ENCODE assay signal across 21 cellular contexts in genomic region chr1:53140451-53140850, GRCh38. TPM values are rescaled to one million over a fixed set of nuclear protein-coding genes. Genes with fewer than 3 reads are reported as not detected.
DNase-seq lines count a peak whose midpoint lies in the region; ATAC-seq, FAIRE-seq and TF ChIP-seq lines count a peak whose summit lies in the region.
"Had no signal": no experiment of that assay in that cellular context is flagged by ENCODE, and none has a peak within 500 bp of the region (broad histone marks: within the 10 kb centered on the region; RNA-seq: fewer than 3 reads in every experiment).

No MANE protein-coding gene starts in this region.

- TF ChIP-seq RAD21 in HepG2 (CRISPR knock-in tag; IDR thresholded peaks at IDR 0.05): no peak

- WGBS in HepG2 (ENCODE audit: low lambda C conversion rate): 38% methylated on average over 3 of the region's 3 CpGs
- 74% methylated on average over 3 of the region's 3 CpGs for WGBS in right lobe of liver (ENCODE audit: insufficient coverage, low coverage, low lambda C conversion rate, missing lambda C conversion rate)
- 74% methylated on average over 3 of the region's 3 CpGs for WGBS in esophagus muscularis mucosa

- peaks cover 15 to 26% of the 10 kb centered on the region in 2 donors for H3K4me1 Mint-ChIP-seq in immature natural killer cell
- H3K4me1 Mint-ChIP-seq in activated CD4-positive, alpha-beta memory T cell treated with anti-CD3 and anti-CD28 coated beads for 36 hours (ENCODE audit: low read depth): no peaks in the 10 kb centered on the region
- H3K4me1 Mint-ChIP-seq: activated CD4-positive, alpha-beta T cell treated with anti-CD3 and anti-CD28 coated beads for 36 hours; activated naive CD8-positive, alpha-beta T cell treated with anti-CD3 and anti-CD28 coated beads for 36 hours had no signal

- TF ChIP-seq POLR2A in HepG2 (IDR thresholded peaks at IDR 0.05; ENCODE audit: insufficient read depth in 1 of 2, low read depth in 2 of 2, low read length in 2 of 2) (no peak), right lobe of liver (IDR thresholded peaks at IDR 0.05) (no peak), esophagus muscularis mucosa (IDR thresholded peaks at IDR 0.05; ENCODE audit: low read depth) (no peak)

- H3K4me2 ChIP-seq in HepG2 (ENCODE audit: low read depth, low read length) (no peak overlapping the region), osteoblast (ENCODE audit: insufficient read depth, low read length) (no peak overlapping the region)

- H3K27ac ChIP-seq in HepG2 (ENCODE audit: extremely low read length, insufficient read depth, low read length): no peak overlapping the region
- H3K27ac ChIP-seq in right lobe of liver: no peak overlapping the region
- H3K27ac ChIP-seq in esophagus muscularis mucosa (replicated peaks in 1 of 4): peak overlapping the region; percentile 23 to 43 (median 41)
- H3K27ac ChIP-seq in osteoblast (ENCODE audit: low read depth, low read length): peak overlapping the region; percentile 21
- H3K27ac ChIP-seq in SJCRH30: no peak overlapping the region

- no peak for TF ChIP-seq EP300 in HepG2 (IDR thresholded peaks at IDR 0.05; ENCODE audit: low read depth in 2 of 2, low read length in 2 of 2)
- no peak for TF ChIP-seq EP300 in HepG2 (CRISPR knock-in tag; IDR thresholded peaks at IDR 0.05; ENCODE audit: borderline replicate concordance)
- TF ChIP-seq EP300 in esophagus muscularis mucosa (IDR thresholded peaks at IDR 0.05): no peak

- no TSS peak for BruUV-seq in HepG2 (replicated peaks; lab: Mats Ljungman, UMichigan)

- no peak overlapping the region for H3K9ac ChIP-seq in HepG2 (ENCODE audit: insufficient read depth, low read depth, low read length)

- no peak overlapping the region for H2AFZ ChIP-seq in HepG2 (ENCODE audit: low read length)
- no peak overlapping the region for H2AFZ ChIP-seq in osteoblast (ENCODE audit: low read length)

- no peak for ATAC-seq in HepG2
- no peak for ATAC-seq in right lobe of liver
- ATAC-seq: activated CD4-positive, alpha-beta T cell treated with anti-CD3 and anti-CD28 coated beads for 36 hours; GM12878; naive thymus-derived CD4-positive, alpha-beta T cell had no signal

- CTCF ChIA-PET in HepG2 (lab: Yijun Ruan, JAX; ENCODE audit: low intra/inter-chr PET ratio, low total read pairs): no interaction called here
- CTCF ChIA-PET in activated CD4-positive, alpha-beta memory T cell treated with anti-CD3 and anti-CD28 coated beads for 36 hours (lab: Charles Lee): no interaction called here

- H3K4me1 ChIP-seq in HepG2 (ENCODE audit: insufficient read depth, low read length): peaks cover 69% of the 10 kb centered on the region
- H3K4me1 ChIP-seq in right lobe of liver: peaks cover 0 to 7% (median 3%) of the 10 kb centered on the region in 4 donors
- H3K4me1 ChIP-seq in esophagus muscularis mucosa: peaks cover 5 to 23% (median 19%) of the 10 kb centered on the region in 4 donors
- peaks cover 8% of the 10 kb centered on the region for H3K4me1 ChIP-seq in osteoblast (ENCODE audit: insufficient read depth, low read length)
- peaks cover 3% of the 10 kb centered on the region for H3K4me1 ChIP-seq in SJCRH30

- H3K79me2 ChIP-seq in HepG2 (ENCODE audit: insufficient read depth, low read length) (no peaks in the 10 kb centered on the region), osteoblast (ENCODE audit: insufficient read depth, low read length) (no peaks in the 10 kb centered on the region)

- DNase-seq in HepG2 (ENCODE audit: low spot score) (no peak), right lobe of liver (no peak), esophagus muscularis mucosa (ENCODE audit: extremely low spot score) (peak; percentile 70), osteoblast (ENCODE audit: insufficient read length, low spot score, missing footprints) (peak; percentile 4), immature natural killer cell (no peak), NCI-H774 (lab: John Stamatoyannopoulos, UW) (no peak), SJCRH30 (no peak)
- no peak for DNase-seq in activated CD4-positive, alpha-beta memory T cell treated with anti-CD3 and anti-CD28 coated beads for 36 hours
- DNase-seq: activated CD4-positive, alpha-beta T cell treated with anti-CD3 and anti-CD28 coated beads for 36 hours; activated naive CD8-positive, alpha-beta T cell treated with anti-CD3 and anti-CD28 coated beads for 36 hours; CD4-positive, alpha-beta T cell; naive thymus-derived CD4-positive, alpha-beta T cell; NCI-H1436 treated with DMSO at 0.1 percent for 48 hours; NCI-H226; RPMI8226; small intestine; stimulated activated CD4-positive, alpha-beta T cell treated with anti-CD3 and anti-CD28 coated beads, Interleukin-4, amount 100 ng/mL, for 4 hours had no signal

- POLR2A ChIA-PET in HepG2 (lab: Yijun Ruan, JAX): interaction anchor here (1.1 kb wide), 1 partner anchor 51 kb away, joined by 3 read pairs; no protein-coding TSS in a partner anchor
- POLR2A ChIA-PET in activated CD4-positive, alpha-beta memory T cell treated with anti-CD3 and anti-CD28 coated beads for 36 hours (lab: Charles Lee): no interaction called here

- in situ Hi-C loops in HepG2 (cut with HindIII; ENCODE audit: extremely low pct_ligation_motif_present, low pct_unique_long_range_greater_than_20kb): no loop called here

- H3K27me3 ChIP-seq in HepG2 (ENCODE audit: control insufficient read depth in 1 of 2, insufficient read depth in 2 of 2, low read length in 2 of 2): peaks cover 0 to 2% of the 10 kb centered on the region in 2 experiments; a peak in 1 of 5 replicates
- H3K27me3 ChIP-seq in right lobe of liver: no peaks in the 10 kb centered on the region
- no peaks in the 10 kb centered on the region for H3K27me3 ChIP-seq in esophagus muscularis mucosa
- H3K27me3 ChIP-seq in osteoblast (ENCODE audit: insufficient read depth, low read length): no peaks in the 10 kb centered on the region
- H3K27me3 ChIP-seq in SJCRH30: no peaks in the 10 kb centered on the region

- H3K4me3 Mint-ChIP-seq in immature natural killer cell: no peak overlapping the region
- no peak overlapping the region for H3K4me3 Mint-ChIP-seq in activated CD4-positive, alpha-beta memory T cell treated with anti-CD3 and anti-CD28 coated beads for 36 hours
- H3K4me3 Mint-ChIP-seq: activated CD4-positive, alpha-beta T cell treated with anti-CD3 and anti-CD28 coated beads for 36 hours; activated naive CD8-positive, alpha-beta T cell treated with anti-CD3 and anti-CD28 coated beads for 36 hours; CD4-positive, alpha-beta T cell; naive thymus-derived CD4-positive, alpha-beta T cell had no signal

- peaks cover 4 to 10% (median 6%) of the 10 kb centered on the region in 3 donors for H3K36me3 Mint-ChIP-seq in immature natural killer cell
- no peaks in the 10 kb centered on the region for H3K36me3 Mint-ChIP-seq in activated CD4-positive, alpha-beta memory T cell treated with anti-CD3 and anti-CD28 coated beads for 36 hours

- no peak overlapping the region for H3K4me3 ChIP-seq in HepG2 (replicated peaks in 1 of 3; ENCODE audit: insufficient read depth in 1 of 3, low read depth in 2 of 3, low read length in 3 of 3)
- no peak overlapping the region for H3K4me3 ChIP-seq in right lobe of liver
- no peak overlapping the region for H3K4me3 ChIP-seq in esophagus muscularis mucosa
- H3K4me3 ChIP-seq in osteoblast (ENCODE audit: insufficient read depth, low read length): no peak overlapping the region
- no peak overlapping the region for H3K4me3 ChIP-seq in SJCRH30
- H3K4me3 ChIP-seq: GM12878, lung had no signal

- peak overlapping the region in 1 of 6 donors; percentile 10 for H3K27ac Mint-ChIP-seq in immature natural killer cell
- H3K27ac Mint-ChIP-seq in activated CD4-positive, alpha-beta memory T cell treated with anti-CD3 and anti-CD28 coated beads for 36 hours: no peak overlapping the region
- H3K27ac Mint-ChIP-seq: activated CD4-positive, alpha-beta T cell treated with anti-CD3 and anti-CD28 coated beads for 36 hours; activated naive CD8-positive, alpha-beta T cell treated with anti-CD3 and anti-CD28 coated beads for 36 hours; CD4-positive, alpha-beta T cell; naive thymus-derived CD4-positive, alpha-beta T cell had no signal

- no peak for FAIRE-seq in HepG2 (lab: Jason Lieb, UNC)
- FAIRE-seq: GM12878, H54, small intestine had no signal

- H3K9me3 ChIP-seq in HepG2 (ENCODE audit: low read length) (peaks cover 7% of the 10 kb centered on the region), right lobe of liver (no peaks in the 10 kb centered on the region), esophagus muscularis mucosa (peaks cover 0 to 6% (median 0%) of the 10 kb centered on the region in 4 donors), osteoblast (ENCODE audit: low read depth, low read length) (peaks cover 2% of the 10 kb centered on the region), SJCRH30 (replicated peaks) (peaks cover 8% of the 10 kb centered on the region)

- no peak for TF ChIP-seq CTCF in HepG2 (CRISPR knock-in tag; IDR thresholded peaks at IDR 0.05)
- no peak for TF ChIP-seq CTCF in right lobe of liver (IDR thresholded peaks at IDR 0.05)
- no peak for TF ChIP-seq CTCF in esophagus muscularis mucosa (IDR thresholded peaks at IDR 0.05)
- TF ChIP-seq CTCF in osteoblast (IDR thresholded peaks at IDR 0.05; ENCODE audit: extremely low read depth, low read depth, low read length): no peak

- intact Hi-C loops in HepG2 (cut with micrococcal nuclease; ENCODE audit: unreplicated experiment) (loop anchor here (10.0 kb wide), 1 partner anchor 586 kb away; the partner anchor contains the start of gene TUT4), right lobe of liver (cut with DNase I) (no loop called here), esophagus muscularis mucosa (cut with DNase I) (no loop called here)
- intact Hi-C loops in activated CD4-positive, alpha-beta memory T cell treated with anti-CD3 and anti-CD28 coated beads for 36 hours (cut with micrococcal nuclease): no loop called here

- peaks cover 5 to 10% (median 7%) of the 10 kb centered on the region in 3 donors for H3K27me3 Mint-ChIP-seq in immature natural killer cell (ENCODE audit: low read depth in 3 of 3)
- no peaks in the 10 kb centered on the region for H3K27me3 Mint-ChIP-seq in activated CD4-positive, alpha-beta memory T cell treated with anti-CD3 and anti-CD28 coated beads for 36 hours
- H3K27me3 Mint-ChIP-seq: activated CD4-positive, alpha-beta T cell treated with anti-CD3 and anti-CD28 coated beads for 36 hours; activated naive CD8-positive, alpha-beta T cell treated with anti-CD3 and anti-CD28 coated beads for 36 hours; CD4-positive, alpha-beta T cell had no signal

- H3K36me3 ChIP-seq in HepG2 (replicated peaks in 1 of 2; ENCODE audit: control insufficient read depth in 1 of 2, insufficient read depth in 2 of 2, low read length in 2 of 2) (no peaks in the 10 kb centered on the region), right lobe of liver (no peaks in the 10 kb centered on the region), esophagus muscularis mucosa (no peaks in the 10 kb centered on the region), osteoblast (ENCODE audit: insufficient read depth, low read length) (no peaks in the 10 kb centered on the region), SJCRH30 (no peaks in the 10 kb centered on the region)

- peaks cover 0 to 12% (median 5%) of the 10 kb centered on the region in 6 donors for H3K9me3 Mint-ChIP-seq in immature natural killer cell
- peaks cover 9% of the 10 kb centered on the region for H3K9me3 Mint-ChIP-seq in activated CD4-positive, alpha-beta memory T cell treated with anti-CD3 and anti-CD28 coated beads for 36 hours

- H4K20me1 ChIP-seq in HepG2 (ENCODE audit: insufficient read depth, low read length): no peaks in the 10 kb centered on the region
- H4K20me1 ChIP-seq in osteoblast (ENCODE audit: insufficient read depth, low read length): no peaks in the 10 kb centered on the region

RNA-seq across cellular contexts. Expression of gene SLC1A7, which starts 2.0 kb away (rescaled TPM):
- total RNA-seq in HepG2 (2016; rRNA removed; fragmentation: Illumina TruSeq; extraction: Trizol) (0.04 TPM in 1 of 2 replicates, not detected in the other), right lobe of liver (1 to 10 TPM in 1 of 6 experiments, under 1 TPM in 5; 0.31 to 1.3 (median 0.61) TPM), esophagus muscularis mucosa (1 to 10 TPM in 1 of 4 donors, under 1 TPM in 3; 0.45 to 3.7 (median 0.84) TPM), osteoblast (under 0.01 and 0.36 TPM in 2 replicates)
- total RNA-seq in HepG2 (2016; cell fraction: cytosol; rRNA removed; fragmentation: Illumina TruSeq; extraction: Trizol; ENCODE audit: low read depth): 0.10 TPM in 1 of 2 replicates, not detected in the other
- total RNA-seq in HepG2 (2016; cell fraction: insoluble cytoplasmic fraction; rRNA removed; fragmentation: Illumina TruSeq; extraction: Trizol): 0.10 TPM in 1 of 2 replicates, not detected in the other
- not detected in 2 replicates for total RNA-seq in HepG2 (2016; cell fraction: membrane; rRNA removed; fragmentation: Illumina TruSeq; extraction: Trizol)
- total RNA-seq in HepG2 (2016; cell fraction: nucleus; rRNA removed; fragmentation: Illumina TruSeq; extraction: Trizol): not detected in 2 replicates
- polyA plus RNA-seq in HepG2 (2011; rRNA removed) (2.0 and 4.8 TPM in 2 replicates), immature natural killer cell (1 to 10 TPM; 2.1 to 6.4 (median 4.8) TPM)
- polyA plus RNA-seq in HepG2 (2011; cell fraction: cytosol; rRNA removed): 1.7 and 1.9 TPM in 2 replicates
- polyA plus RNA-seq in HepG2 (2011; cell fraction: nucleus; rRNA removed): 10.0 and 14.8 TPM in 2 replicates
- polyA plus RNA-seq in HepG2 (2012): 8.9 and 11.0 TPM in 2 replicates
- polyA plus RNA-seq in HepG2 (2016; cell fraction: cytosol; fragmentation: Illumina TruSeq; extraction: Trizol; ENCODE audit: low read depth): not detected in 2 replicates
- polyA plus RNA-seq in HepG2 (2016; cell fraction: insoluble cytoplasmic fraction; fragmentation: Illumina TruSeq; extraction: Trizol; ENCODE audit: low read depth): not detected in 2 replicates
- 0.07 TPM in 1 of 2 replicates, not detected in the other for polyA plus RNA-seq in HepG2 (2016; cell fraction: membrane; fragmentation: Illumina TruSeq; extraction: Trizol; ENCODE audit: low read depth)
- polyA plus RNA-seq in HepG2 (2016; cell fraction: nucleus; fragmentation: Illumina TruSeq; extraction: Trizol; ENCODE audit: insufficient read depth, low read depth): not detected in 2 replicates
- polyA minus RNA-seq in HepG2 (2011; rRNA and poly(A)+ RNA removed; ENCODE audit: low replicate concordance): 2.1 TPM in 1 of 2 replicates, not detected in the other
- 0.70 and 0.99 TPM in 2 replicates for polyA minus RNA-seq in HepG2 (2011; cell fraction: cytosol; rRNA and poly(A)+ RNA removed)
- polyA minus RNA-seq in HepG2 (2011; cell fraction: nucleus; rRNA and poly(A)+ RNA removed): 0.77 and 2.1 TPM in 2 replicates
- not detected for total RNA-seq in activated CD4-positive, alpha-beta memory T cell treated with anti-CD3 and anti-CD28 coated beads for 36 hours
- 0.04 TPM in 1 of 2 replicates, not detected in the other for total RNA-seq in SJCRH30 (2014; rRNA removed; shearing (Covaris generic))
- total RNA-seq: activated CD4-positive, alpha-beta T cell treated with anti-CD3 and anti-CD28 coated beads for 36 hours; activated naive CD8-positive, alpha-beta T cell treated with anti-CD3 and anti-CD28 coated beads for 36 hours; CD4-positive, alpha-beta T cell; epithelial cell of proximal tubule; GM12878 had no signal
- polyA plus RNA-seq: GM12878; naive thymus-derived CD4-positive, alpha-beta T cell had no signal

RNA-seq across cellular contexts. Expression of gene CPT2, which starts 56.2 kb away (rescaled TPM):
- 14.1 and 14.6 TPM in 2 replicates for total RNA-seq in HepG2 (2016; rRNA removed; fragmentation: Illumina TruSeq; extraction: Trizol)
- total RNA-seq in HepG2 (2016; cell fraction: cytosol; rRNA removed; fragmentation: Illumina TruSeq; extraction: Trizol; ENCODE audit: low read depth): 1.1 and 1.2 TPM in 2 replicates
- total RNA-seq in HepG2 (2016; cell fraction: insoluble cytoplasmic fraction; rRNA removed; fragmentation: Illumina TruSeq; extraction: Trizol): 13.1 and 14.0 TPM in 2 replicates
- total RNA-seq in HepG2 (2016; cell fraction: membrane; rRNA removed; fragmentation: Illumina TruSeq; extraction: Trizol): 3.0 and 3.7 TPM in 2 replicates
- total RNA-seq in HepG2 (2016; cell fraction: nucleus; rRNA removed; fragmentation: Illumina TruSeq; extraction: Trizol): 6.2 and 7.9 TPM in 2 replicates
- 12.6 and 16.0 TPM in 2 replicates for polyA plus RNA-seq in HepG2 (2011; rRNA removed)
- polyA plus RNA-seq in HepG2 (2011; cell fraction: cytosol; rRNA removed): 12.6 and 14.8 TPM in 2 replicates
- 5.6 and 7.7 TPM in 2 replicates for polyA plus RNA-seq in HepG2 (2011; cell fraction: nucleus; rRNA removed)
- 9.1 and 13.6 TPM in 2 replicates for polyA plus RNA-seq in HepG2 (2012)
- 1.0 and 1.2 TPM in 2 replicates for polyA plus RNA-seq in HepG2 (2016; cell fraction: cytosol; fragmentation: Illumina TruSeq; extraction: Trizol; ENCODE audit: low read depth)
- 15.4 and 15.6 TPM in 2 replicates for polyA plus RNA-seq in HepG2 (2016; cell fraction: insoluble cytoplasmic fraction; fragmentation: Illumina TruSeq; extraction: Trizol; ENCODE audit: low read depth)
- polyA plus RNA-seq in HepG2 (2016; cell fraction: membrane; fragmentation: Illumina TruSeq; extraction: Trizol; ENCODE audit: low read depth): 1.8 and 2.2 TPM in 2 replicates
- polyA plus RNA-seq in HepG2 (2016; cell fraction: nucleus; fragmentation: Illumina TruSeq; extraction: Trizol; ENCODE audit: insufficient read depth, low read depth): 9.0 and 10.7 TPM in 2 replicates
- 13.9 and 25.3 TPM in 2 replicates for polyA minus RNA-seq in HepG2 (2011; rRNA and poly(A)+ RNA removed; ENCODE audit: low replicate concordance)
- 8.6 and 11.3 TPM in 2 replicates for polyA minus RNA-seq in HepG2 (2011; cell fraction: cytosol; rRNA and poly(A)+ RNA removed)
- 7.3 and 12.7 TPM in 2 replicates for polyA minus RNA-seq in HepG2 (2011; cell fraction: nucleus; rRNA and poly(A)+ RNA removed)
- 100 to 1,000 TPM in 2 of 6 experiments, 10 to 100 TPM in 4; 37.6 to 108 (median 81.6) TPM for total RNA-seq in right lobe of liver
- 10 to 100 TPM; 11.4 to 19.1 (median 16.0) TPM for total RNA-seq in esophagus muscularis mucosa
- 20.6 and 24.2 TPM in 2 replicates for total RNA-seq in osteoblast
- 10 to 100 TPM; 11.6 to 21.8 (median 20.7) TPM for polyA plus RNA-seq in immature natural killer cell
- 10 to 100 TPM; 19.6 to 20.7 TPM for total RNA-seq in activated CD4-positive, alpha-beta memory T cell treated with anti-CD3 and anti-CD28 coated beads for 36 hours
- total RNA-seq in SJCRH30 (2014; rRNA removed; shearing (Covaris generic)): 19.0 and 20.0 TPM in 2 replicates

Comparison
In these comparisons a context has a peak if more than half of its experiments do, and no peak if none do; other contexts are left out.
1. DNase-seq: peak in esophagus muscularis mucosa (single experiment) and osteoblast (single experiment); none in HepG2 (single experiment), right lobe of liver (0 of 3), immature natural killer cell (0 of 3), activated CD4-positive, alpha-beta memory T cell treated with anti-CD3 and anti-CD28 coated beads for 36 hours (single experiment), NCI-H774 (single experiment) and SJCRH30 (0 of 2).
2. H3K27ac ChIP-seq: peak in esophagus muscularis mucosa (4 of 4) and osteoblast (single experiment); none in HepG2 (single experiment), right lobe of liver (0 of 3) and SJCRH30 (single experiment).